ENCODE assay signal across 8 cellular contexts in genomic region chr1:23867542-23867952, GRCh38. TPM values are rescaled to one million over a fixed set of nuclear protein-coding genes. Genes with fewer than 3 reads are reported as not detected.
A peak's percentile ranks its signal among the peaks of the same experiment; 100 is the strongest.
DNase-seq lines count a peak whose midpoint lies in the region; ATAC-seq, FAIRE-seq and TF ChIP-seq lines count a peak whose summit lies in the region.

No MANE protein-coding gene starts in this region.

- ATAC-seq in HG03135 (IDR thresholded peaks at IDR 0.05; ENCODE audit: unreplicated experiment), result peak; percentile 9
- no peak for ATAC-seq in HG03175 (IDR thresholded peaks at IDR 0.05; ENCODE audit: unreplicated experiment)

- intact Hi-C loops in kidney (cut with DNase I), result no loop called here
- intact Hi-C loops in testis (cut with DNase I; ENCODE audit: low total_unique reads), result no loop called here

- H3K4me1 ChIP-seq in kidney (ENCODE audit: control insufficient read depth in 1 of 2, insufficient read depth in 1 of 2, low read depth in 1 of 2, low read length in 2 of 2) (peaks cover 9 to 16% of the 10 kb centered on the region in 2 donors), testis (no peaks in the 10 kb centered on the region)

- no peaks in the 10 kb centered on the region for H3K9me3 Mint-ChIP-seq in activated naive CD8-positive, alpha-beta T cell (ENCODE audit: low read depth)

- H3K27me3 Mint-ChIP-seq in activated naive CD8-positive, alpha-beta T cell, result no peaks in the 10 kb centered on the region

- DNase-seq in DMS53 (lab: John Stamatoyannopoulos, UW) (peak; percentile 65), DMS53 treated with DMSO at 0.1 percent for 48 hours (lab: John Stamatoyannopoulos, UW; ENCODE audit: unreplicated experiment) (no peak), kidney (no peak), testis (no peak), NCI-H748 (lab: John Stamatoyannopoulos, UW; ENCODE audit: unreplicated experiment) (no peak)

- peaks cover 6 to 13% of the 10 kb centered on the region in 2 donors for H3K36me3 ChIP-seq in kidney (ENCODE audit: control insufficient read depth in 1 of 2, insufficient read depth in 2 of 2, low read length in 2 of 2)
- no peaks in the 10 kb centered on the region for H3K36me3 ChIP-seq in testis (ENCODE audit: low read depth, missing control alignments)

- H3K36me3 Mint-ChIP-seq in activated naive CD8-positive, alpha-beta T cell, result no peaks in the 10 kb centered on the region

- WGBS in testis, 2 donors, result 2 to 60% methylated on average over 1 to 24 of the region's 24 CpGs

- no peak for TF ChIP-seq POLR2A in testis (IDR thresholded peaks at IDR 0.05)

- peak overlapping the region; percentile 90 for H3K4me3 Mint-ChIP-seq in activated naive CD8-positive, alpha-beta T cell

- H3K4me3 ChIP-seq in kidney (ENCODE audit: low read length in 2 of 2), result peak overlapping the region; percentile 84 to 86
- peak overlapping the region; percentile 68 to 96 for H3K4me3 ChIP-seq in testis

- no peak for TF ChIP-seq CTCF in kidney (IDR thresholded peaks at IDR 0.05; ENCODE audit: borderline replicate concordance, extremely low read depth, insufficient read depth)
- TF ChIP-seq CTCF in testis (IDR thresholded peaks at IDR 0.05), result no peak

- peaks cover 21% of the 10 kb centered on the region for H3K4me1 Mint-ChIP-seq in activated naive CD8-positive, alpha-beta T cell (ENCODE audit: low read depth)

- FAIRE-seq in kidney (lab: Jason Lieb, UNC), result no peak

- H3K27ac Mint-ChIP-seq in activated naive CD8-positive, alpha-beta T cell, result peak overlapping the region; percentile 46

- H3K27ac ChIP-seq in kidney (ENCODE audit: low read depth in 2 of 2, low read length in 2 of 2) (peak overlapping the region in 1 of 2 donors; percentile 64), testis (peak overlapping the region; percentile 21 to 63)

- peak overlapping the region; percentile 72 to 80 for H3K9ac ChIP-seq in kidney (ENCODE audit: low read length in 2 of 2)

- no peaks in the 10 kb centered on the region for H3K27me3 ChIP-seq in testis

- H3K9me3 ChIP-seq in kidney (ENCODE audit: control insufficient read depth in 1 of 2, low read length in 2 of 2) (no peaks in the 10 kb centered on the region), testis (no peaks in the 10 kb centered on the region)

RNA-seq across cellular contexts. Expression of gene FUCA1, which starts 0.5 kb away (rescaled TPM):
- total RNA-seq in kidney, result 69.2 TPM
- 88.3 TPM for polyA plus RNA-seq in kidney (ENCODE audit: insufficient read depth, low read depth, low replicate concordance)
- 10 to 100 TPM; 34.0 to 41.2 TPM for total RNA-seq in testis
- 68.8 TPM for polyA plus RNA-seq in testis (ENCODE audit: insufficient read depth, low read depth, low replicate concordance)

RNA-seq across cellular contexts. Expression of gene HMGCL, which starts 42.3 kb away (rescaled TPM):
- total RNA-seq in kidney (51.5 TPM), testis (10 to 100 TPM; 48.2 to 54.3 TPM)
- polyA plus RNA-seq in kidney (ENCODE audit: insufficient read depth, low read depth, low replicate concordance) (205 TPM), testis (ENCODE audit: insufficient read depth, low read depth, low replicate concordance) (38.8 TPM)

RNA-seq across cellular contexts. Expression of gene CNR2, which starts 45.6 kb away (rescaled TPM):
- total RNA-seq in kidney (0.57 TPM), testis (under 1 TPM; 0.06 to 0.08 TPM)
- polyA plus RNA-seq in kidney (ENCODE audit: insufficient read depth, low read depth, low replicate concordance) (not detected), testis (ENCODE audit: insufficient read depth, low read depth, low replicate concordance) (0.20 TPM)
